Comparison of ENCODE assay signal across 1 cellular context in genomic region chr7:98251844-98252639, GRCh38.
TF ChIP-seq lines count a peak whose summit lies in the region.

TECPR1 (minus strand) TSS chr7:98252232; CDS start chr7:98246146, 6,086 bp downstream.

TF ChIP-seq in K562, 482 proteins besides CTCF, POLR2A, EP300 and RAD21 (continued from another document and continues in another):
- TF ChIP-seq, protein P1, sequence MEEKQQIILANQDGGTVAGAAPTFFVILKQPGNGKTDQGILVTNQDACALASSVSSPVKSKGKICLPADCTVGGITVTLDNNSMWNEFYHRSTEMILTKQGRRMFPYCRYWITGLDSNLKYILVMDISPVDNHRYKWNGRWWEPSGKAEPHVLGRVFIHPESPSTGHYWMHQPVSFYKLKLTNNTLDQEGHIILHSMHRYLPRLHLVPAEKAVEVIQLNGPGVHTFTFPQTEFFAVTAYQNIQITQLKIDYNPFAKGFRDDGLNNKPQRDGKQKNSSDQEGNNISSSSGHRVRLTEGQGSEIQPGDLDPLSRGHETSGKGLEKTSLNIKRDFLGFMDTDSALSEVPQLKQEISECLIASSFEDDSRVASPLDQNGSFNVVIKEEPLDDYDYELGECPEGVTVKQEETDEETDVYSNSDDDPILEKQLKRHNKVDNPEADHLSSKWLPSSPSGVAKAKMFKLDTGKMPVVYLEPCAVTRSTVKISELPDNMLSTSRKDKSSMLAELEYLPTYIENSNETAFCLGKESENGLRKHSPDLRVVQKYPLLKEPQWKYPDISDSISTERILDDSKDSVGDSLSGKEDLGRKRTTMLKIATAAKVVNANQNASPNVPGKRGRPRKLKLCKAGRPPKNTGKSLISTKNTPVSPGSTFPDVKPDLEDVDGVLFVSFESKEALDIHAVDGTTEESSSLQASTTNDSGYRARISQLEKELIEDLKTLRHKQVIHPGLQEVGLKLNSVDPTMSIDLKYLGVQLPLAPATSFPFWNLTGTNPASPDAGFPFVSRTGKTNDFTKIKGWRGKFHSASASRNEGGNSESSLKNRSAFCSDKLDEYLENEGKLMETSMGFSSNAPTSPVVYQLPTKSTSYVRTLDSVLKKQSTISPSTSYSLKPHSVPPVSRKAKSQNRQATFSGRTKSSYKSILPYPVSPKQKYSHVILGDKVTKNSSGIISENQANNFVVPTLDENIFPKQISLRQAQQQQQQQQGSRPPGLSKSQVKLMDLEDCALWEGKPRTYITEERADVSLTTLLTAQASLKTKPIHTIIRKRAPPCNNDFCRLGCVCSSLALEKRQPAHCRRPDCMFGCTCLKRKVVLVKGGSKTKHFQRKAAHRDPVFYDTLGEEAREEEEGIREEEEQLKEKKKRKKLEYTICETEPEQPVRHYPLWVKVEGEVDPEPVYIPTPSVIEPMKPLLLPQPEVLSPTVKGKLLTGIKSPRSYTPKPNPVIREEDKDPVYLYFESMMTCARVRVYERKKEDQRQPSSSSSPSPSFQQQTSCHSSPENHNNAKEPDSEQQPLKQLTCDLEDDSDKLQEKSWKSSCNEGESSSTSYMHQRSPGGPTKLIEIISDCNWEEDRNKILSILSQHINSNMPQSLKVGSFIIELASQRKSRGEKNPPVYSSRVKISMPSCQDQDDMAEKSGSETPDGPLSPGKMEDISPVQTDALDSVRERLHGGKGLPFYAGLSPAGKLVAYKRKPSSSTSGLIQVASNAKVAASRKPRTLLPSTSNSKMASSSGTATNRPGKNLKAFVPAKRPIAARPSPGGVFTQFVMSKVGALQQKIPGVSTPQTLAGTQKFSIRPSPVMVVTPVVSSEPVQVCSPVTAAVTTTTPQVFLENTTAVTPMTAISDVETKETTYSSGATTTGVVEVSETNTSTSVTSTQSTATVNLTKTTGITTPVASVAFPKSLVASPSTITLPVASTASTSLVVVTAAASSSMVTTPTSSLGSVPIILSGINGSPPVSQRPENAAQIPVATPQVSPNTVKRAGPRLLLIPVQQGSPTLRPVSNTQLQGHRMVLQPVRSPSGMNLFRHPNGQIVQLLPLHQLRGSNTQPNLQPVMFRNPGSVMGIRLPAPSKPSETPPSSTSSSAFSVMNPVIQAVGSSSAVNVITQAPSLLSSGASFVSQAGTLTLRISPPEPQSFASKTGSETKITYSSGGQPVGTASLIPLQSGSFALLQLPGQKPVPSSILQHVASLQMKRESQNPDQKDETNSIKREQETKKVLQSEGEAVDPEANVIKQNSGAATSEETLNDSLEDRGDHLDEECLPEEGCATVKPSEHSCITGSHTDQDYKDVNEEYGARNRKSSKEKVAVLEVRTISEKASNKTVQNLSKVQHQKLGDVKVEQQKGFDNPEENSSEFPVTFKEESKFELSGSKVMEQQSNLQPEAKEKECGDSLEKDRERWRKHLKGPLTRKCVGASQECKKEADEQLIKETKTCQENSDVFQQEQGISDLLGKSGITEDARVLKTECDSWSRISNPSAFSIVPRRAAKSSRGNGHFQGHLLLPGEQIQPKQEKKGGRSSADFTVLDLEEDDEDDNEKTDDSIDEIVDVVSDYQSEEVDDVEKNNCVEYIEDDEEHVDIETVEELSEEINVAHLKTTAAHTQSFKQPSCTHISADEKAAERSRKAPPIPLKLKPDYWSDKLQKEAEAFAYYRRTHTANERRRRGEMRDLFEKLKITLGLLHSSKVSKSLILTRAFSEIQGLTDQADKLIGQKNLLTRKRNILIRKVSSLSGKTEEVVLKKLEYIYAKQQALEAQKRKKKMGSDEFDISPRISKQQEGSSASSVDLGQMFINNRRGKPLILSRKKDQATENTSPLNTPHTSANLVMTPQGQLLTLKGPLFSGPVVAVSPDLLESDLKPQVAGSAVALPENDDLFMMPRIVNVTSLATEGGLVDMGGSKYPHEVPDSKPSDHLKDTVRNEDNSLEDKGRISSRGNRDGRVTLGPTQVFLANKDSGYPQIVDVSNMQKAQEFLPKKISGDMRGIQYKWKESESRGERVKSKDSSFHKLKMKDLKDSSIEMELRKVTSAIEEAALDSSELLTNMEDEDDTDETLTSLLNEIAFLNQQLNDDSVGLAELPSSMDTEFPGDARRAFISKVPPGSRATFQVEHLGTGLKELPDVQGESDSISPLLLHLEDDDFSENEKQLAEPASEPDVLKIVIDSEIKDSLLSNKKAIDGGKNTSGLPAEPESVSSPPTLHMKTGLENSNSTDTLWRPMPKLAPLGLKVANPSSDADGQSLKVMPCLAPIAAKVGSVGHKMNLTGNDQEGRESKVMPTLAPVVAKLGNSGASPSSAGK (IDR thresholded peaks at IDR 0.05), result peak; percentile 58; the same call in 1 of the 2 replicates
- TF ChIP-seq ZKSCAN3 (CRISPR knock-in tag; IDR thresholded peaks at IDR 0.05) (no peak), ZNF586 (CRISPR knock-in tag; conservative IDR thresholded peaks at IDR 0.05) (no peak), MAZ (CRISPR knock-in tag; conservative IDR thresholded peaks at IDR 0.05 in 1 of 2, IDR thresholded peaks at IDR 0.05 in 1 of 2) (peak; percentile 71 to 73), L3MBTL2 (IDR thresholded peaks at IDR 0.05) (peak; percentile 67), NCOA2 (IDR thresholded peaks at IDR 0.05; ENCODE audit: partially characterized antibody in 2 of 2) (no peak), ZNF347 (CRISPR knock-in tag; IDR thresholded peaks at IDR 0.05; ENCODE audit: low read depth) (no peak), CHD4 (IDR thresholded peaks at IDR 0.05; ENCODE audit: insufficient read depth, insufficient replicate concordance, low read depth, low read length, poor library complexity, severe bottlenecking) (no peak), RBM22 (IDR thresholded peaks at IDR 0.05; ENCODE audit: low read depth, low read length, poor library complexity, severe bottlenecking) (no peak), TOE1 (IDR thresholded peaks at IDR 0.05; ENCODE audit: borderline replicate concordance) (no peak), TOE1 (CRISPR knock-in tag; IDR thresholded peaks at IDR 0.05; ENCODE audit: borderline replicate concordance, low read depth) (no peak), ZNF354B (CRISPR knock-in tag; IDR thresholded peaks at IDR 0.05) (no peak), CREBBP (IDR thresholded peaks at IDR 0.05; ENCODE audit: low read depth, low read length) (no peak), GTF2F1 (IDR thresholded peaks at IDR 0.05; ENCODE audit: low read depth, low read length) (no peak), HMG20A (CRISPR knock-in tag; conservative IDR thresholded peaks at IDR 0.05) (no peak), POLR2G (IDR thresholded peaks at IDR 0.05; ENCODE audit: low read depth, low read length) (peak; percentile 82), BACH1 (tag; IDR thresholded peaks at IDR 0.05) (no peak), CREB3L1 (IDR thresholded peaks at IDR 0.05; ENCODE audit: borderline replicate concordance, low read depth) (peak; percentile 49; the same call in 1 of the 2 replicates), MCM3 (IDR thresholded peaks at IDR 0.05) (no peak), SIN3A (IDR thresholded peaks at IDR 0.05; ENCODE audit: borderline replicate concordance in 2 of 2, control insufficient read depth in 1 of 2, low read depth in 2 of 2, low read length in 2 of 2) (peak in 1 of 2 experiments; percentile 59; a peak in 2 of 4 replicates), ZFX (CRISPR knock-in tag; IDR thresholded peaks at IDR 0.05) (peak; percentile 62), STAT5A (IDR thresholded peaks at IDR 0.05; ENCODE audit: borderline replicate concordance, low read length) (no peak), RNF2 (IDR thresholded peaks at IDR 0.05) (no peak), BHLHE40 (IDR thresholded peaks at IDR 0.05; ENCODE audit: low read length) (no peak), SIN3B (IDR thresholded peaks at IDR 0.05; ENCODE audit: low read depth) (no peak; the same call in 1 of the 2 replicates), ZNF384 (IDR thresholded peaks at IDR 0.05; ENCODE audit: low read depth, low read length) (no peak), RBBP5 (IDR thresholded peaks at IDR 0.05; ENCODE audit: borderline replicate concordance, insufficient read depth, low read length, poor library complexity, severe bottlenecking) (peak; percentile 67), PRPF4 (IDR thresholded peaks at IDR 0.05; ENCODE audit: insufficient read depth, low read depth, low read length, poor library complexity, severe bottlenecking) (no peak), ZNF277 (CRISPR knock-in tag; IDR thresholded peaks at IDR 0.05; ENCODE audit: borderline replicate concordance) (no peak), ZNF398 (CRISPR knock-in tag; IDR thresholded peaks at IDR 0.05) (no peak), C11orf30 (IDR thresholded peaks at IDR 0.05; ENCODE audit: low read depth) (peak; percentile 76), ZNF699 (CRISPR knock-in tag; IDR thresholded peaks at IDR 0.05; ENCODE audit: insufficient replicate concordance) (no peak), COPS2 (conservative IDR thresholded peaks at IDR 0.05) (no peak), ELF2 (CRISPR knock-in tag; IDR thresholded peaks at IDR 0.05) (peak; percentile 89), LARP7 (IDR thresholded peaks at IDR 0.05) (no peak), CBFA2T3 (IDR thresholded peaks at IDR 0.05) (no peak; the same call in 1 of the 2 replicates), VEZF1 (CRISPR knock-in tag; IDR thresholded peaks at IDR 0.05) (peak; percentile 66), ZNF561 (CRISPR knock-in tag; conservative IDR thresholded peaks at IDR 0.05) (no peak), CBX8 (IDR thresholded peaks at IDR 0.05; ENCODE audit: borderline replicate concordance, extremely low read depth, low read depth, low read length, poor library complexity, severe bottlenecking) (no peak), JUN (IDR thresholded peaks at IDR 0.05; ENCODE audit: borderline replicate concordance, low read depth, low read length) (no peak), JUN (CRISPR knock-in tag; IDR thresholded peaks at IDR 0.05; ENCODE audit: borderline replicate concordance) (no peak), DACH1 (IDR thresholded peaks at IDR 0.05; ENCODE audit: partially characterized antibody) (no peak), MAFF (IDR thresholded peaks at IDR 0.05; ENCODE audit: low read length) (no peak), ZC3H8 (IDR thresholded peaks at IDR 0.05) (no peak), CHCHD3 (CRISPR knock-in tag; IDR thresholded peaks at IDR 0.05) (no peak), MCM2 (IDR thresholded peaks at IDR 0.05; ENCODE audit: low read depth) (no peak), SIX5 (IDR thresholded peaks at IDR 0.05; ENCODE audit: borderline replicate concordance in 1 of 2, insufficient read depth in 1 of 2, low read depth in 1 of 2, low read length in 2 of 2) (no peak)
